8 cellular contexts compared by ENCODE assay signal in genomic region chr19:36008336-36008978, GRCh38. TPM values are rescaled to one million over a fixed set of nuclear protein-coding genes. Genes with fewer than 3 reads are reported as not detected.
DNase-seq lines count a peak whose midpoint lies in the region; ATAC-seq and TF ChIP-seq lines count a peak whose summit lies in the region.

TSS of gene SYNE4 (minus strand) at chr19:36008813. CDS start at chr19:36008681, 132 bp downstream.

- H3K36me3 Mint-ChIP-seq in CD8-positive, alpha-beta T cell, result peaks cover 3% of the 10 kb centered on the region
- peaks cover 0 to 10% (median 0%) of the 10 kb centered on the region in 5 donors for H3K36me3 Mint-ChIP-seq in naive thymus-derived CD4-positive, alpha-beta T cell

- H3K36me3 ChIP-seq in CD8-positive, alpha-beta T cell (ENCODE audit: insufficient read depth, low read length), result no peaks in the 10 kb centered on the region
- no peaks in the 10 kb centered on the region for H3K36me3 ChIP-seq in naive thymus-derived CD4-positive, alpha-beta T cell (ENCODE audit: control insufficient read depth in 2 of 3, insufficient read depth in 3 of 3, low read length in 3 of 3)

- H3K4me3 Mint-ChIP-seq in CD8-positive, alpha-beta T cell, result peak within 1 kb of the TSS; percentile 59
- H3K4me3 Mint-ChIP-seq in naive thymus-derived CD4-positive, alpha-beta T cell, result peak within 1 kb of the TSS; percentile 32 to 79 (median 71)

- POLR2A ChIA-PET in CD8-positive, alpha-beta T cell (lab: Charles Lee), result interaction anchor here (0.9 kb wide), 1 partner anchor 124 kb away, joined by 3 read pairs; no protein-coding TSS in a partner anchor
- POLR2A ChIA-PET in naive thymus-derived CD4-positive, alpha-beta T cell (lab: Charles Lee), result interaction anchor here (0.5 to 0.9 kb wide), 4 partner anchors 14 to 427 kb away, joined by 3 to 4 read pairs (median 4); partner anchors contain the start of genes SDHAF1 and THAP8

- no peak for ATAC-seq in CD8-positive, alpha-beta T cell
- no peak for ATAC-seq in naive thymus-derived CD4-positive, alpha-beta T cell
- no peak for ATAC-seq in HG02870 (IDR thresholded peaks at IDR 0.05; ENCODE audit: unreplicated experiment)

- no peak for DNase-seq in CD8-positive, alpha-beta T cell
- DNase-seq in NCI-H2029 treated with DMSO at 0.1 percent for 48 hours (lab: John Stamatoyannopoulos, UW) (peak; percentile 32), dorsolateral prefrontal cortex (peak in 1 of 10 donors; percentile 86), SK-N-DZ (ENCODE audit: low spot score) (no peak), RPMI8226 (no peak)
- DNase-seq in naive thymus-derived CD4-positive, alpha-beta T cell, result no peak
- DNase-seq in stimulated activated CD4-positive, alpha-beta T cell treated with anti-CD3 and anti-CD28 coated beads, Interleukin-4, amount 100 ng/mL, for 24 hours, result no peak

- peaks cover 20% of the 10 kb centered on the region for H3K4me1 ChIP-seq in CD8-positive, alpha-beta T cell (ENCODE audit: insufficient read depth, low read length)
- peaks cover 7 to 15% of the 10 kb centered on the region in 2 donors for H3K4me1 ChIP-seq in naive thymus-derived CD4-positive, alpha-beta T cell (ENCODE audit: control insufficient read depth in 2 of 2, insufficient read depth in 2 of 2, low read length in 2 of 2)

- CTCF ChIA-PET in CD8-positive, alpha-beta T cell (lab: Charles Lee), result interaction anchor here (0.6 to 1.2 kb wide), 2 partner anchors 13 to 259 kb away, joined by 4 read pairs; no protein-coding TSS in a partner anchor
- CTCF ChIA-PET in naive thymus-derived CD4-positive, alpha-beta T cell (lab: Charles Lee), result interaction anchor here (0.6 kb wide), 1 partner anchor 118 kb away, joined by 4 read pairs; no protein-coding TSS in a partner anchor

- TF ChIP-seq CTCF in CD8-positive, alpha-beta T cell (IDR thresholded peaks at IDR 0.05), result no peak
- no peak for TF ChIP-seq CTCF in dorsolateral prefrontal cortex (IDR thresholded peaks at IDR 0.05 in 54 of 56, conservative IDR thresholded peaks at IDR 0.05 in 2 of 56; ENCODE audit: low read depth in 1 of 56, partially characterized antibody in 56 of 56)

- H3K27me3 ChIP-seq in CD8-positive, alpha-beta T cell (ENCODE audit: insufficient read depth, low read length), result no peaks in the 10 kb centered on the region
- H3K27me3 ChIP-seq in dorsolateral prefrontal cortex, result no peaks in the 10 kb centered on the region
- no peaks in the 10 kb centered on the region for H3K27me3 ChIP-seq in naive thymus-derived CD4-positive, alpha-beta T cell (ENCODE audit: control insufficient read depth in 2 of 2, insufficient read depth in 2 of 2, low read length in 2 of 2)

- H3K4me3 ChIP-seq in CD8-positive, alpha-beta T cell (ENCODE audit: low read depth, low read length), result peak within 1 kb of the TSS; percentile 6
- H3K4me3 ChIP-seq in dorsolateral prefrontal cortex, result peak within 1 kb of the TSS; percentile 28 to 70 (median 55)
- H3K4me3 ChIP-seq in naive thymus-derived CD4-positive, alpha-beta T cell (ENCODE audit: low read length), result peak within 1 kb of the TSS; percentile 47

- no peaks in the 10 kb centered on the region for H3K9me3 ChIP-seq in CD8-positive, alpha-beta T cell (ENCODE audit: low read length)
- no peaks in the 10 kb centered on the region for H3K9me3 ChIP-seq in naive thymus-derived CD4-positive, alpha-beta T cell (ENCODE audit: control insufficient read depth in 2 of 3, low read length in 3 of 3)

- no peaks in the 10 kb centered on the region for H3K27me3 Mint-ChIP-seq in CD8-positive, alpha-beta T cell (ENCODE audit: low read depth)
- no peaks in the 10 kb centered on the region for H3K27me3 Mint-ChIP-seq in naive thymus-derived CD4-positive, alpha-beta T cell

- H3K27ac Mint-ChIP-seq in CD8-positive, alpha-beta T cell, result no peak within 1 kb of the TSS
- H3K27ac Mint-ChIP-seq in naive thymus-derived CD4-positive, alpha-beta T cell, result peak within 1 kb of the TSS in 7 of 9 donors; percentile 22 to 82 (median 68)

- intact Hi-C loops in CD8-positive, alpha-beta T cell (cut with DNase I, micrococcal nuclease), result no loop called here
- intact Hi-C loops in dorsolateral prefrontal cortex (cut with DNase I), result no loop called here
- intact Hi-C loops in naive thymus-derived CD4-positive, alpha-beta T cell (cut with micrococcal nuclease), result no loop called here

- no peaks in the 10 kb centered on the region for H3K9me3 Mint-ChIP-seq in CD8-positive, alpha-beta T cell
- H3K9me3 Mint-ChIP-seq in naive thymus-derived CD4-positive, alpha-beta T cell, result no peaks in the 10 kb centered on the region

- no peak within 1 kb of the TSS for H3K27ac ChIP-seq in CD8-positive, alpha-beta T cell (ENCODE audit: low read depth, low read length)
- H3K27ac ChIP-seq in dorsolateral prefrontal cortex, result peak within 1 kb of the TSS in 57 of 59 donors; percentile 5 to 90 (median 73)
- peak within 1 kb of the TSS; percentile 38 for H3K27ac ChIP-seq in naive thymus-derived CD4-positive, alpha-beta T cell (ENCODE audit: low read depth, low read length)

- peaks cover 28% of the 10 kb centered on the region for H3K4me1 Mint-ChIP-seq in CD8-positive, alpha-beta T cell (ENCODE audit: low read depth)
- peaks cover 14 to 31% (median 29%) of the 10 kb centered on the region in 7 donors for H3K4me1 Mint-ChIP-seq in naive thymus-derived CD4-positive, alpha-beta T cell

RNA-seq across cellular contexts. Expression of gene SYNE4, which starts in this region (rescaled TPM):
- 1 to 10 TPM in 1 of 2 experiments, under 1 TPM in 1; 0.95 to 2.1 TPM for total RNA-seq in CD8-positive, alpha-beta T cell
- 1 to 10 TPM in 56 of 120 experiments, under 1 TPM in 57, not detected in 7; 0.20 to 3.3 (median 0.99) TPM for total RNA-seq in dorsolateral prefrontal cortex
- total RNA-seq in naive thymus-derived CD4-positive, alpha-beta T cell, result 1 to 10 TPM; 1.7 to 5.4 (median 3.8) TPM
- under 1 TPM in 1 of 2 donors, not detected in 1; 0.14 TPM for polyA plus RNA-seq in naive thymus-derived CD4-positive, alpha-beta T cell
- 0.73 and 0.95 TPM in 2 replicates for polyA plus RNA-seq in SK-N-DZ (2014; cell fraction: cytosol; rRNA removed)
- polyA plus RNA-seq in SK-N-DZ (2014; cell fraction: nucleus; rRNA removed), result 4.6 and 5.3 TPM in 2 replicates
